In genomic region chr11:10655931-10656576, GRCh38 we compare ENCODE assay signal across 17 cellular contexts. TPM values are rescaled to one million over a fixed set of nuclear protein-coding genes. Genes with fewer than 3 reads are reported as not detected.
A peak's percentile ranks its signal among the peaks of the same experiment; 100 is the strongest.
DNase-seq lines count a peak whose midpoint lies in the region; ATAC-seq, FAIRE-seq and TF ChIP-seq lines count a peak whose summit lies in the region.
"Had no signal": no experiment of that assay in that cellular context is flagged by ENCODE, and none has a peak within 500 bp of the region (broad histone marks: within the 10 kb centered on the region; RNA-seq: fewer than 3 reads in every experiment).

No MANE protein-coding gene starts in this region.

- no peak overlapping the region for H3K4me2 ChIP-seq in fibroblast of lung (ENCODE audit: extremely low read depth, insufficient read depth, low read length)
- no peak overlapping the region for H3K4me2 ChIP-seq in smooth muscle cell

- H3K79me2 ChIP-seq in ACC112 (ENCODE audit: control insufficient read depth, insufficient read depth, low read length, unreplicated experiment) (no peaks in the 10 kb centered on the region), fibroblast of lung (ENCODE audit: control insufficient read depth, insufficient read depth, low read length) (no peaks in the 10 kb centered on the region), smooth muscle cell (ENCODE audit: low read depth) (no peaks in the 10 kb centered on the region)

- H3K27ac ChIP-seq in ACC112 (ENCODE audit: low read depth, low read length) (peak overlapping the region; percentile 30; the same call in 1 of the 2 replicates), fibroblast of lung (ENCODE audit: insufficient read depth, low read length) (peak overlapping the region; percentile 26), gastrocnemius medialis (peak overlapping the region in 3 of 4 donors; percentile 36 to 87 (median 81)), smooth muscle cell (ENCODE audit: low read depth) (no peak overlapping the region)
- H3K27ac ChIP-seq: VCaP had no signal

- in situ Hi-C loops in gastrocnemius medialis (cut with MboI; ENCODE audit: low sequenced_read_pairs in 4 of 4) (loop anchor here in 2 of 4 donors (10.0 to 25.0 kb wide), 2 partner anchors 119 to 251 kb away; partner anchors contain the start of gene RNF141 (in 1 of the 2)), HAP-1 (cut with MboI; ENCODE audit: low sequenced_read_pairs) (no loop called here)

- intact Hi-C loops in gastrocnemius medialis (cut with DNase I; ENCODE audit: low total_unique reads), result loop anchor here (2.0 kb wide), 1 partner anchor 249 kb away; no protein-coding TSS in a partner anchor

- H4K20me1 ChIP-seq in fibroblast of lung (ENCODE audit: control insufficient read depth, extremely low read depth, insufficient read depth, low read length), result no peaks in the 10 kb centered on the region
- H4K20me1 ChIP-seq in smooth muscle cell (ENCODE audit: low read depth), result no peaks in the 10 kb centered on the region

- H3K4me3 ChIP-seq in ACC112 (ENCODE audit: low read depth, low read length), result no peak overlapping the region
- no peak overlapping the region for H3K4me3 ChIP-seq in fibroblast of lung (replicated peaks in 1 of 4; ENCODE audit: control extremely low read depth in 1 of 4, insufficient read depth in 1 of 4, low read depth in 3 of 4, low read length in 4 of 4)
- no peak overlapping the region for H3K4me3 ChIP-seq in gastrocnemius medialis
- no peak overlapping the region for H3K4me3 ChIP-seq in smooth muscle cell
- H3K4me3 ChIP-seq in HAP-1, result no peak overlapping the region
- H3K4me3 ChIP-seq: psoas muscle had no signal

- H3K4me1 ChIP-seq in ACC112 (ENCODE audit: control insufficient read depth, insufficient read depth, low read length, unreplicated experiment) (peaks cover 59% of the 10 kb centered on the region), fibroblast of lung (ENCODE audit: control insufficient read depth, extremely low read depth, insufficient read depth, low read length) (peaks cover 51% of the 10 kb centered on the region), gastrocnemius medialis (peaks cover 28 to 56% of the 10 kb centered on the region in 2 donors), smooth muscle cell (ENCODE audit: low read depth) (peaks cover 14% of the 10 kb centered on the region), HAP-1 (peaks cover 14% of the 10 kb centered on the region)

- no peak for TF ChIP-seq POLR2A in gastrocnemius medialis (IDR thresholded peaks at IDR 0.05)

- H2AFZ ChIP-seq in ACC112 (ENCODE audit: low read length, unreplicated experiment) (peak overlapping the region; percentile 62), fibroblast of lung (ENCODE audit: low read length) (no peak overlapping the region), smooth muscle cell (ENCODE audit: low read depth) (no peak overlapping the region)

- no peak for FAIRE-seq in GM19239 (lab: Jason Lieb, UNC)

- peak; percentile 38 for DNase-seq in MV-4-11 (lab: John Stamatoyannopoulos, UW)
- DNase-seq in fibroblast of lung (ENCODE audit: low read depth in 2 of 2), result peak in 1 of 2 donors; percentile 39
- no peak for DNase-seq in gastrocnemius medialis
- DNase-seq in GM19239 (ENCODE audit: insufficient read length, low spot score), result no peak
- no peak for DNase-seq in smooth muscle cell (lab: John Stamatoyannopoulos, UW; ENCODE audit: unreplicated experiment)
- no peak for DNase-seq in activated CD4-positive, alpha-beta T cell treated with anti-CD3 and anti-CD28 coated beads for 48 hours
- DNase-seq in HAP-1 (ENCODE audit: low spot score in 2 of 2), result no peak
- DNase-seq: activated effector memory CD4-positive, alpha-beta T cell treated with Interleukin-2 at 50 U/mL for 16 hours; endodermal cell; immature natural killer cell; NCI-H146; NCI-H446 treated with DMSO at 0.1 percent for 48 hours; psoas muscle; stimulated activated CD8-positive, alpha-beta memory T cell treated with anti-CD3 and anti-CD28 coated beads, Interleukin-4, amount 100 ng/mL, for 48 hours had no signal

- ATAC-seq in gastrocnemius medialis, result no peak
- ATAC-seq: psoas muscle had no signal

- H3K36me3 ChIP-seq in ACC112 (ENCODE audit: insufficient read depth, low read length) (no peaks in the 10 kb centered on the region), fibroblast of lung (ENCODE audit: control insufficient read depth, insufficient read depth, low read length) (peaks cover 6% of the 10 kb centered on the region), gastrocnemius medialis (no peaks in the 10 kb centered on the region), smooth muscle cell (ENCODE audit: low read depth) (no peaks in the 10 kb centered on the region), HAP-1 (replicated peaks) (no peaks in the 10 kb centered on the region)

- H3F3A ChIP-seq in smooth muscle cell (ENCODE audit: low read depth), result peaks cover 11% of the 10 kb centered on the region

- no peak overlapping the region for H3K9ac ChIP-seq in fibroblast of lung (ENCODE audit: insufficient read depth, low read length)
- H3K9ac ChIP-seq in smooth muscle cell (ENCODE audit: low read depth), result no peak overlapping the region

- TF ChIP-seq CTCF in fibroblast of lung (conservative IDR thresholded peaks at IDR 0.05 in 1 of 2, IDR thresholded peaks at IDR 0.05 in 1 of 2; ENCODE audit: low read depth in 1 of 2, low read length in 2 of 2) (no peak), gastrocnemius medialis (IDR thresholded peaks at IDR 0.05 in 4 of 5, conservative IDR thresholded peaks at IDR 0.05 in 1 of 5) (no peak), smooth muscle cell (IDR thresholded peaks at IDR 0.05; ENCODE audit: borderline replicate concordance, insufficient read depth, poor library complexity, severe bottlenecking) (no peak)

- H3K27me3 ChIP-seq in ACC112 (ENCODE audit: insufficient read depth, low read length), result no peaks in the 10 kb centered on the region
- no peaks in the 10 kb centered on the region for H3K27me3 ChIP-seq in fibroblast of lung (ENCODE audit: control insufficient read depth, insufficient read depth, low read length)
- no peaks in the 10 kb centered on the region for H3K27me3 ChIP-seq in gastrocnemius medialis
- H3K27me3 ChIP-seq in smooth muscle cell (ENCODE audit: low read depth), result no peaks in the 10 kb centered on the region
- H3K27me3 ChIP-seq in HAP-1 (ENCODE audit: low read depth), result no peaks in the 10 kb centered on the region

- 72% methylated on average over 6 of the region's 6 CpGs for WGBS in smooth muscle cell (ENCODE audit: low lambda C conversion rate)

- H3K9me3 ChIP-seq in fibroblast of lung (ENCODE audit: control insufficient read depth, insufficient read depth, low read depth, low read length), result no peaks in the 10 kb centered on the region
- no peaks in the 10 kb centered on the region for H3K9me3 ChIP-seq in gastrocnemius medialis
- no peaks in the 10 kb centered on the region for H3K9me3 ChIP-seq in smooth muscle cell (replicated peaks; ENCODE audit: low read depth)
- no peaks in the 10 kb centered on the region for H3K9me3 ChIP-seq in HAP-1
- H3K9me3 ChIP-seq: psoas muscle had no signal

RNA-seq across cellular contexts. Expression of gene IRAG1, which starts 37.5 kb away (rescaled TPM):
- 25.7 and 55.5 TPM in 2 replicates for total RNA-seq in fibroblast of lung
- polyA plus RNA-seq in fibroblast of lung, result 21.8 and 90.0 TPM in 2 replicates
- 16.3 and 72.4 TPM in 2 replicates for polyA plus RNA-seq in fibroblast of lung (2012)
- 24.8 and 115 TPM in 2 replicates for polyA minus RNA-seq in fibroblast of lung (ENCODE audit: low replicate concordance)
- 1 to 10 TPM; 1.6 to 7.6 (median 3.6) TPM for total RNA-seq in gastrocnemius medialis
- 4.1 and 4.4 TPM in 2 replicates for total RNA-seq in smooth muscle cell
- 2.5 and 2.9 TPM in 2 replicates for polyA plus RNA-seq in smooth muscle cell
- total RNA-seq: activated CD8-positive, alpha-beta memory T cell treated with anti-CD3 and anti-CD28 coated beads for 36 hours had no signal
